17 cellular contexts compared by ENCODE assay signal in genomic region chr10:49457686-49458085, GRCh38.
A peak's percentile ranks its signal among the peaks of the same experiment; 100 is the strongest.
DNase-seq lines count a peak whose midpoint lies in the region; FAIRE-seq and TF ChIP-seq lines count a peak whose summit lies in the region.
"Had no signal": no experiment of that assay in that cellular context is flagged by ENCODE, and none has a peak within 500 bp of the region (broad histone marks: within the 10 kb centered on the region; RNA-seq: fewer than 3 reads in every experiment).

No MANE protein-coding gene starts in this region.

- H3K4me1 ChIP-seq in smooth muscle cell (ENCODE audit: low read depth): no peaks in the 10 kb centered on the region
- H3K4me1 ChIP-seq: BE2C had no signal

- H3K27me3 ChIP-seq in smooth muscle cell (ENCODE audit: low read depth): no peaks in the 10 kb centered on the region
- H3K27me3 ChIP-seq: BE2C had no signal

- H3K36me3 ChIP-seq in smooth muscle cell (ENCODE audit: low read depth): peaks cover 20% of the 10 kb centered on the region
- H3K36me3 ChIP-seq: BE2C had no signal

- DNase-seq in NCI-H2107 treated with DMSO at 0.1 percent for 48 hours (lab: John Stamatoyannopoulos, UW; ENCODE audit: unreplicated experiment) (peak; percentile 6), NCI-H2107 (lab: John Stamatoyannopoulos, UW) (no peak), astrocyte of the hippocampus (ENCODE audit: low read depth, low spot score) (peak; percentile 67), fibroblast of peridontal ligament (ENCODE audit: extremely low read depth) (peak; percentile 8), smooth muscle cell (lab: John Stamatoyannopoulos, UW; ENCODE audit: unreplicated experiment) (no peak), GM13977 (ENCODE audit: low spot score) (no peak), RCC 7860 (ENCODE audit: low spot score) (no peak)
- DNase-seq in activated CD4-positive, alpha-beta T cell treated with anti-CD3 and anti-CD28 coated beads, Interleukin-2, amount 50 U/mL, for 1 hour: no peak
- DNase-seq: BE2C; CD4-positive, alpha-beta T cell; KBM-7; NCI-H1436; NCI-H2029; NCI-H774; PC-3 had no signal

- H3K9ac ChIP-seq in smooth muscle cell (ENCODE audit: low read depth): no peak overlapping the region

- peaks cover 7% of the 10 kb centered on the region for H3F3A ChIP-seq in smooth muscle cell (ENCODE audit: low read depth)

- in situ Hi-C loops in GM13977 (cut with MboI; ENCODE audit: low pct_unique_long_range_greater_than_20kb, low sequenced_read_pairs, unreplicated experiment): no loop called here

- no peaks in the 10 kb centered on the region for H4K20me1 ChIP-seq in smooth muscle cell (ENCODE audit: low read depth)

- H3K79me2 ChIP-seq in smooth muscle cell (ENCODE audit: low read depth): no peaks in the 10 kb centered on the region

- H3K27ac ChIP-seq in smooth muscle cell (ENCODE audit: low read depth): peak overlapping the region; percentile 5
- H3K27ac ChIP-seq: 22Rv1 had no signal

- peak overlapping the region; percentile 34 for H3K4me2 ChIP-seq in smooth muscle cell

- TF ChIP-seq CTCF in smooth muscle cell (IDR thresholded peaks at IDR 0.05; ENCODE audit: borderline replicate concordance, insufficient read depth, poor library complexity, severe bottlenecking) (no peak), GM13977 (IDR thresholded peaks at IDR 0.05; ENCODE audit: extremely low read depth, insufficient read depth, missing control alignments) (no peak)

- 39% methylated on average over 8 of the region's 8 CpGs for WGBS in smooth muscle cell (ENCODE audit: low lambda C conversion rate)

- H3K4me3 ChIP-seq in smooth muscle cell: no peak overlapping the region

- H2AFZ ChIP-seq in smooth muscle cell (ENCODE audit: low read depth): no peak overlapping the region

- no peaks in the 10 kb centered on the region for H3K9me3 ChIP-seq in smooth muscle cell (replicated peaks; ENCODE audit: low read depth)
- H3K9me3 ChIP-seq: BE2C had no signal

- no peak for FAIRE-seq in RCC 7860 (lab: Jason Lieb, UNC)
- FAIRE-seq: H1 had no signal

Comparison
In these comparisons a context has a peak if more than half of its experiments do, and no peak if none do; other contexts are left out.
1. DNase-seq: peak in NCI-H2107 treated with DMSO at 0.1 percent for 48 hours (single experiment), astrocyte of the hippocampus (single experiment) and fibroblast of peridontal ligament (single experiment); none in NCI-H2107 (single experiment), smooth muscle cell (single experiment), GM13977 (single experiment), activated CD4-positive, alpha-beta T cell treated with anti-CD3 and anti-CD28 coated beads, Interleukin-2, amount 50 U/mL, for 1 hour (single experiment) and RCC 7860 (single experiment).